19 cellular contexts compared by ENCODE assay signal in the genomic region with DNA sequence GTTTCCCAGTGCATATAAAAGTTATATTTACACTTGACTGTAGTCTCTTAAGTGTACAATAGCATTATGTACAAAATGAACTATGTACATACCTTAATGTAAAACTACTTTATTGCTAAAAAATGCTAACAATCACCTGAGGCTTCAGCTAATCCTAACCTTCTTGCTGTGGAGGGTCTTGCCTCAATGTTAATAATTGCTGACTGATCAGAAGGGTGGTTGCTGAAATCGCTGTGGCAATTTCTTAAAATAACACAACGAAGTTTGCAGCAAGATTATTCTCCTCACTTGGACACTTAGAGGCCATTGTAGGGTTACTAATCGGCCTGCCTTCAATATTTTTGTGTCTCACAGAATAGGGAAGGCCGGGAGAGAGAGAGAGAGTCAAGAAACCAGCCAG. TPM values are rescaled to one million over a fixed set of nuclear protein-coding genes. Genes with fewer than 3 reads are reported as not detected.
DNase-seq lines count a peak whose midpoint lies in the region; ATAC-seq, FAIRE-seq and TF ChIP-seq lines count a peak whose summit lies in the region.
"Had no signal": no experiment of that assay in that cellular context is flagged by ENCODE, and none has a peak within 500 bp of the region (broad histone marks: within the 10 kb centered on the region; RNA-seq: fewer than 3 reads in every experiment).

No MANE protein-coding gene starts in this region.

- no TSS peak for BruUV-seq in HepG2 (replicated peaks; lab: Mats Ljungman, UMichigan)

- peaks cover 50% of the 10 kb centered on the region for H3K4me1 Mint-ChIP-seq in activated T-helper 17 cell treated with anti-CD3 and anti-CD28 coated beads, Interleukin-2, amount 50 U/mL, for 72 hours
- peaks cover 50 to 87% (median 77%) of the 10 kb centered on the region in 7 donors for H3K4me1 Mint-ChIP-seq in naive thymus-derived CD4-positive, alpha-beta T cell
- H3K4me1 Mint-ChIP-seq in mesothelial cell of epicardium: no peaks in the 10 kb centered on the region

- in situ Hi-C loops in HepG2 (cut with HindIII; ENCODE audit: extremely low pct_ligation_motif_present, low pct_unique_long_range_greater_than_20kb): no loop called here

- POLR2A ChIA-PET in HepG2 (lab: Yijun Ruan, JAX): no interaction called here
- POLR2A ChIA-PET in naive thymus-derived CD4-positive, alpha-beta T cell (lab: Charles Lee): interaction anchor here (0.9 kb wide), 2 partner anchors 9 to 16 kb away, joined by 3 to 4 read pairs; no protein-coding TSS in a partner anchor

- H4K20me1 ChIP-seq in HepG2 (ENCODE audit: insufficient read depth, low read length): no peaks in the 10 kb centered on the region

- 13% methylated on average over 4 of the region's 4 CpGs for WGBS in HepG2 (ENCODE audit: low lambda C conversion rate)
- WGBS in right lobe of liver (ENCODE audit: insufficient coverage, low coverage, low lambda C conversion rate, missing lambda C conversion rate): 81% methylated on average over 4 of the region's 4 CpGs

- DNase-seq in HepG2 (ENCODE audit: low spot score): no peak
- no peak for DNase-seq in right lobe of liver
- no peak for DNase-seq in naive thymus-derived CD4-positive, alpha-beta T cell
- DNase-seq in iPS-NIHi11 (ENCODE audit: low spot score): no peak
- no peak for DNase-seq in mesothelial cell of epicardium (ENCODE audit: low spot score in 2 of 2, unreplicated experiment in 2 of 2)
- DNase-seq in sciatic nerve (ENCODE audit: low spot score): no peak
- DNase-seq: DMS79 treated with DMSO at 0.1 percent for 48 hours, MV-4-11, NCI-H1417, NCI-H187 treated with DMSO at 0.1 percent for 48 hours, NCI-H2227 treated with DMSO at 0.1 percent for 48 hours, NCI-H524 treated with DMSO at 0.1 percent for 48 hours, PC-3, SIG-M5 had no signal

- H3K27ac ChIP-seq in HepG2 (ENCODE audit: extremely low read length, insufficient read depth, low read length) (no peak overlapping the region), right lobe of liver (no peak overlapping the region)
- H3K27ac ChIP-seq in naive thymus-derived CD4-positive, alpha-beta T cell (ENCODE audit: low read depth, low read length): no peak overlapping the region
- H3K27ac ChIP-seq: A549; BLaER1 treated with 17β-estradiol and CSF1 and Interleukin-3, amounts not matched to agents 10 nM and 100 nM had no signal

- peak overlapping the region; percentile 32 for H3K4me3 Mint-ChIP-seq in activated T-helper 17 cell treated with anti-CD3 and anti-CD28 coated beads, Interleukin-2, amount 50 U/mL, for 72 hours
- H3K4me3 Mint-ChIP-seq in naive thymus-derived CD4-positive, alpha-beta T cell: no peak overlapping the region
- H3K4me3 Mint-ChIP-seq in mesothelial cell of epicardium: no peak overlapping the region

- ATAC-seq in HepG2: no peak
- no peak for ATAC-seq in right lobe of liver
- ATAC-seq in activated T-helper 17 cell treated with anti-CD3 and anti-CD28 coated beads, Interleukin-2, amount 50 U/mL, for 72 hours (replicated peaks): no peak
- no peak for ATAC-seq in naive thymus-derived CD4-positive, alpha-beta T cell
- no peak for ATAC-seq in sciatic nerve
- ATAC-seq: K562 had no signal

- CTCF ChIA-PET in HepG2 (lab: Yijun Ruan, JAX; ENCODE audit: low intra/inter-chr PET ratio, low total read pairs): no interaction called here
- CTCF ChIA-PET in naive thymus-derived CD4-positive, alpha-beta T cell (lab: Charles Lee): no interaction called here

- H3K9ac ChIP-seq in HepG2 (ENCODE audit: insufficient read depth, low read depth, low read length): no peak overlapping the region
- H3K9ac ChIP-seq: BLaER1 treated with 17β-estradiol and CSF1 and Interleukin-3, amounts not matched to agents 10 nM and 100 nM had no signal

- intact Hi-C loops in HepG2 (cut with micrococcal nuclease; ENCODE audit: unreplicated experiment): no loop called here
- intact Hi-C loops in right lobe of liver (cut with DNase I): no loop called here
- intact Hi-C loops in naive thymus-derived CD4-positive, alpha-beta T cell (cut with micrococcal nuclease): no loop called here
- intact Hi-C loops in sciatic nerve (cut with DNase I): no loop called here

- peak overlapping the region; percentile 34 for H3K27ac Mint-ChIP-seq in activated T-helper 17 cell treated with anti-CD3 and anti-CD28 coated beads, Interleukin-2, amount 50 U/mL, for 72 hours
- peak overlapping the region in 5 of 9 donors; percentile 4 to 87 (median 65) for H3K27ac Mint-ChIP-seq in naive thymus-derived CD4-positive, alpha-beta T cell
- H3K27ac Mint-ChIP-seq in mesothelial cell of epicardium: no peak overlapping the region

- H3K27me3 Mint-ChIP-seq in activated T-helper 17 cell treated with anti-CD3 and anti-CD28 coated beads, Interleukin-2, amount 50 U/mL, for 72 hours: no peaks in the 10 kb centered on the region
- H3K27me3 Mint-ChIP-seq in naive thymus-derived CD4-positive, alpha-beta T cell: no peaks in the 10 kb centered on the region
- peaks cover 66% of the 10 kb centered on the region for H3K27me3 Mint-ChIP-seq in mesothelial cell of epicardium (ENCODE audit: low read depth)

- H3K4me1 ChIP-seq in HepG2 (ENCODE audit: insufficient read depth, low read length): no peaks in the 10 kb centered on the region
- no peaks in the 10 kb centered on the region for H3K4me1 ChIP-seq in right lobe of liver
- peaks cover 41 to 43% of the 10 kb centered on the region in 2 donors for H3K4me1 ChIP-seq in naive thymus-derived CD4-positive, alpha-beta T cell (ENCODE audit: control insufficient read depth in 2 of 2, insufficient read depth in 2 of 2, low read length in 2 of 2)

- FAIRE-seq in HepG2 (lab: Jason Lieb, UNC): no peak
- FAIRE-seq: A549, K562 had no signal

- H3K36me3 ChIP-seq in HepG2 (replicated peaks in 1 of 2; ENCODE audit: control insufficient read depth in 1 of 2, insufficient read depth in 2 of 2, low read length in 2 of 2) (no peaks in the 10 kb centered on the region), right lobe of liver (no peaks in the 10 kb centered on the region)
- peaks cover 0 to 8% (median 0%) of the 10 kb centered on the region in 3 experiments for H3K36me3 ChIP-seq in naive thymus-derived CD4-positive, alpha-beta T cell (ENCODE audit: control insufficient read depth in 2 of 3, insufficient read depth in 3 of 3, low read length in 3 of 3)

- no peak for TF ChIP-seq CTCF in HepG2 (CRISPR knock-in tag; IDR thresholded peaks at IDR 0.05)
- TF ChIP-seq CTCF in right lobe of liver (IDR thresholded peaks at IDR 0.05): no peak
- TF ChIP-seq CTCF in mesothelial cell of epicardium (IDR thresholded peaks at IDR 0.05; ENCODE audit: unreplicated experiment): no peak

- H3K36me3 Mint-ChIP-seq in activated T-helper 17 cell treated with anti-CD3 and anti-CD28 coated beads, Interleukin-2, amount 50 U/mL, for 72 hours (ENCODE audit: low read depth): peaks cover 26% of the 10 kb centered on the region
- peaks cover 0 to 26% (median 5%) of the 10 kb centered on the region in 5 donors for H3K36me3 Mint-ChIP-seq in naive thymus-derived CD4-positive, alpha-beta T cell
- no peaks in the 10 kb centered on the region for H3K36me3 Mint-ChIP-seq in mesothelial cell of epicardium

- TF ChIP-seq EP300 in HepG2 (IDR thresholded peaks at IDR 0.05; ENCODE audit: low read depth in 2 of 2, low read length in 2 of 2): no peak
- TF ChIP-seq EP300 in HepG2 (CRISPR knock-in tag; IDR thresholded peaks at IDR 0.05; ENCODE audit: borderline replicate concordance): no peak

- H3K4me2 ChIP-seq in HepG2 (ENCODE audit: low read depth, low read length): no peak overlapping the region
- H3K4me2 ChIP-seq: A549 had no signal

- no peak for TF ChIP-seq RAD21 in HepG2 (CRISPR knock-in tag; IDR thresholded peaks at IDR 0.05)

- H3K4me3 ChIP-seq in HepG2 (replicated peaks in 1 of 3; ENCODE audit: insufficient read depth in 1 of 3, low read depth in 2 of 3, low read length in 3 of 3) (no peak overlapping the region), right lobe of liver (no peak overlapping the region)
- H3K4me3 ChIP-seq in naive thymus-derived CD4-positive, alpha-beta T cell (ENCODE audit: low read length): no peak overlapping the region
- H3K4me3 ChIP-seq: A549; BLaER1 treated with 17β-estradiol and CSF1 and Interleukin-3, amounts not matched to agents 10 nM and 100 nM; K562 had no signal

- H3K9me3 Mint-ChIP-seq in activated T-helper 17 cell treated with anti-CD3 and anti-CD28 coated beads, Interleukin-2, amount 50 U/mL, for 72 hours: no peaks in the 10 kb centered on the region
- H3K9me3 Mint-ChIP-seq in naive thymus-derived CD4-positive, alpha-beta T cell: no peaks in the 10 kb centered on the region
- H3K9me3 Mint-ChIP-seq in mesothelial cell of epicardium: no peaks in the 10 kb centered on the region

- H2AFZ ChIP-seq in HepG2 (ENCODE audit: low read length): no peak overlapping the region

- no peaks in the 10 kb centered on the region for H3K79me2 ChIP-seq in HepG2 (ENCODE audit: insufficient read depth, low read length)

- H3K9me3 ChIP-seq in HepG2 (ENCODE audit: low read length): no peaks in the 10 kb centered on the region
- H3K9me3 ChIP-seq in right lobe of liver: no peaks in the 10 kb centered on the region
- H3K9me3 ChIP-seq in naive thymus-derived CD4-positive, alpha-beta T cell (ENCODE audit: control insufficient read depth in 2 of 3, low read length in 3 of 3): no peaks in the 10 kb centered on the region
- H3K9me3 ChIP-seq: A549; BLaER1 treated with 17β-estradiol and CSF1 and Interleukin-3, amounts not matched to agents 10 nM and 100 nM had no signal

- TF ChIP-seq POLR2A in HepG2 (IDR thresholded peaks at IDR 0.05; ENCODE audit: insufficient read depth in 1 of 2, low read depth in 2 of 2, low read length in 2 of 2): no peak
- no peak for TF ChIP-seq POLR2A in right lobe of liver (IDR thresholded peaks at IDR 0.05)

- H3K27me3 ChIP-seq in HepG2 (ENCODE audit: control insufficient read depth in 1 of 2, insufficient read depth in 2 of 2, low read length in 2 of 2) (peaks cover 7 to 51% of the 10 kb centered on the region in 2 experiments; a peak in 4 of 5 replicates), right lobe of liver (no peaks in the 10 kb centered on the region)
- no peaks in the 10 kb centered on the region for H3K27me3 ChIP-seq in naive thymus-derived CD4-positive, alpha-beta T cell (ENCODE audit: control insufficient read depth in 2 of 2, insufficient read depth in 2 of 2, low read length in 2 of 2)
- H3K27me3 ChIP-seq: BLaER1 treated with 17β-estradiol and CSF1 and Interleukin-3, amounts not matched to agents 10 nM and 100 nM had no signal

RNA-seq across cellular contexts. Expression of a gene that starts 24.7 kb away (rescaled TPM):
- total RNA-seq in HepG2 (2016; rRNA removed; fragmentation: Illumina TruSeq; extraction: Trizol): 9.0 and 12.5 TPM in 2 replicates
- total RNA-seq in HepG2 (2016; cell fraction: cytosol; rRNA removed; fragmentation: Illumina TruSeq; extraction: Trizol; ENCODE audit: low read depth): 2.6 and 3.2 TPM in 2 replicates
- 9.5 and 13.1 TPM in 2 replicates for total RNA-seq in HepG2 (2016; cell fraction: insoluble cytoplasmic fraction; rRNA removed; fragmentation: Illumina TruSeq; extraction: Trizol)
- 6.9 TPM in 2 replicates for total RNA-seq in HepG2 (2016; cell fraction: membrane; rRNA removed; fragmentation: Illumina TruSeq; extraction: Trizol)
- total RNA-seq in HepG2 (2016; cell fraction: nucleus; rRNA removed; fragmentation: Illumina TruSeq; extraction: Trizol): 11.1 and 13.6 TPM in 2 replicates
- 12.8 and 15.4 TPM in 2 replicates for polyA plus RNA-seq in HepG2 (2011; rRNA removed)
- polyA plus RNA-seq in HepG2 (2011; cell fraction: cytosol; rRNA removed): 12.4 and 15.7 TPM in 2 replicates
- 5.2 and 6.2 TPM in 2 replicates for polyA plus RNA-seq in HepG2 (2011; cell fraction: nucleus; rRNA removed)
- 7.7 and 11.6 TPM in 2 replicates for polyA plus RNA-seq in HepG2 (2012)
- polyA plus RNA-seq in HepG2 (2016; cell fraction: cytosol; fragmentation: Illumina TruSeq; extraction: Trizol; ENCODE audit: low read depth): 2.0 and 2.2 TPM in 2 replicates
- 9.0 and 9.7 TPM in 2 replicates for polyA plus RNA-seq in HepG2 (2016; cell fraction: insoluble cytoplasmic fraction; fragmentation: Illumina TruSeq; extraction: Trizol; ENCODE audit: low read depth)
- polyA plus RNA-seq in HepG2 (2016; cell fraction: membrane; fragmentation: Illumina TruSeq; extraction: Trizol; ENCODE audit: low read depth): 4.3 and 4.8 TPM in 2 replicates
- 18.1 and 19.7 TPM in 2 replicates for polyA plus RNA-seq in HepG2 (2016; cell fraction: nucleus; fragmentation: Illumina TruSeq; extraction: Trizol; ENCODE audit: insufficient read depth, low read depth)
- polyA minus RNA-seq in HepG2 (2011; rRNA and poly(A)+ RNA removed; ENCODE audit: low replicate concordance): 21.6 and 48.3 TPM in 2 replicates
- 9.7 and 10.3 TPM in 2 replicates for polyA minus RNA-seq in HepG2 (2011; cell fraction: cytosol; rRNA and poly(A)+ RNA removed)
- polyA minus RNA-seq in HepG2 (2011; cell fraction: nucleus; rRNA and poly(A)+ RNA removed): 4.5 and 4.6 TPM in 2 replicates
- total RNA-seq in right lobe of liver: 1 to 10 TPM in 4 of 6 experiments, under 1 TPM in 2; 0.48 to 2.0 (median 1.2) TPM
- total RNA-seq in activated T-helper 17 cell treated with anti-CD3 and anti-CD28 coated beads, Interleukin-2, amount 50 U/mL, for 72 hours: 10 to 100 TPM; 25.8 to 34.3 TPM
- total RNA-seq in naive thymus-derived CD4-positive, alpha-beta T cell: 10 to 100 TPM; 11.7 to 49.5 (median 13.3) TPM
- polyA plus RNA-seq in naive thymus-derived CD4-positive, alpha-beta T cell: 1 to 10 TPM; 3.4 to 4.7 TPM
- 0.31 TPM in 1 of 3 replicates, not detected in the others for total RNA-seq in mesothelial cell of epicardium
- 2.9 TPM for total RNA-seq in sciatic nerve

RNA-seq across cellular contexts. Expression of a gene that starts 55.5 kb away (rescaled TPM):
- total RNA-seq in HepG2 (2016; rRNA removed; fragmentation: Illumina TruSeq; extraction: Trizol) (0.15 and 0.36 TPM in 2 replicates), right lobe of liver (not detected), mesothelial cell of epicardium (not detected in 3 replicates), sciatic nerve (not detected)
- 0.26 TPM in 1 of 2 replicates, not detected in the other for total RNA-seq in HepG2 (2016; cell fraction: cytosol; rRNA removed; fragmentation: Illumina TruSeq; extraction: Trizol; ENCODE audit: low read depth)
- 0.19 TPM in 1 of 2 replicates, not detected in the other for total RNA-seq in HepG2 (2016; cell fraction: insoluble cytoplasmic fraction; rRNA removed; fragmentation: Illumina TruSeq; extraction: Trizol)
- 0.19 and 0.38 TPM in 2 replicates for total RNA-seq in HepG2 (2016; cell fraction: membrane; rRNA removed; fragmentation: Illumina TruSeq; extraction: Trizol)
- 0.43 TPM in 1 of 2 replicates, not detected in the other for total RNA-seq in HepG2 (2016; cell fraction: nucleus; rRNA removed; fragmentation: Illumina TruSeq; extraction: Trizol)
- polyA plus RNA-seq in HepG2 (2011; rRNA removed): 0.09 TPM in 1 of 2 replicates, not detected in the other
- polyA plus RNA-seq in HepG2 (2011; cell fraction: cytosol; rRNA removed): 0.06 and 0.09 TPM in 2 replicates
- polyA plus RNA-seq in HepG2 (2011; cell fraction: nucleus; rRNA removed): not detected in 2 replicates
- 0.25 and 0.28 TPM in 2 replicates for polyA plus RNA-seq in HepG2 (2012)
- 0.18 and 0.33 TPM in 2 replicates for polyA plus RNA-seq in HepG2 (2016; cell fraction: cytosol; fragmentation: Illumina TruSeq; extraction: Trizol; ENCODE audit: low read depth)
- polyA plus RNA-seq in HepG2 (2016; cell fraction: insoluble cytoplasmic fraction; fragmentation: Illumina TruSeq; extraction: Trizol; ENCODE audit: low read depth): 0.26 TPM in 1 of 2 replicates, not detected in the other
- 0.21 and 0.24 TPM in 2 replicates for polyA plus RNA-seq in HepG2 (2016; cell fraction: membrane; fragmentation: Illumina TruSeq; extraction: Trizol; ENCODE audit: low read depth)
- polyA plus RNA-seq in HepG2 (2016; cell fraction: nucleus; fragmentation: Illumina TruSeq; extraction: Trizol; ENCODE audit: insufficient read depth, low read depth): 0.53 and 0.71 TPM in 2 replicates
- 0.48 TPM in 1 of 2 replicates, not detected in the other for polyA minus RNA-seq in HepG2 (2011; rRNA and poly(A)+ RNA removed; ENCODE audit: low replicate concordance)
- polyA minus RNA-seq in HepG2 (2011; cell fraction: cytosol; rRNA and poly(A)+ RNA removed): not detected in 2 replicates
- polyA minus RNA-seq in HepG2 (2011; cell fraction: nucleus; rRNA and poly(A)+ RNA removed): not detected in 2 replicates
- not detected for total RNA-seq in activated T-helper 17 cell treated with anti-CD3 and anti-CD28 coated beads, Interleukin-2, amount 50 U/mL, for 72 hours
- total RNA-seq in naive thymus-derived CD4-positive, alpha-beta T cell: not detected
- polyA plus RNA-seq in naive thymus-derived CD4-positive, alpha-beta T cell: not detected
- total RNA-seq: H4, K562, PC-3 had no signal
- polyA plus RNA-seq: A549, K562 had no signal
